Comparison of ENCODE assay signal across 7 cellular contexts in genomic region chr19:36032251-36033104, GRCh38. TPM values are rescaled to one million over a fixed set of nuclear protein-coding genes. Genes with fewer than 3 reads are reported as not detected.
DNase-seq lines count a peak whose midpoint lies in the region; ATAC-seq, FAIRE-seq and TF ChIP-seq lines count a peak whose summit lies in the region.

Gene CLIP3, minus strand, starts transcription at chr19:36032873. Its CDS starts 516 bp downstream, at chr19:36032357.

- TF ChIP-seq CTCF in Panc1 (IDR thresholded peaks at IDR 0.05) (no peak), body of pancreas (IDR thresholded peaks at IDR 0.05) (no peak)

- no peak for FAIRE-seq in GM19239 (lab: Jason Lieb, UNC)
- FAIRE-seq in RCC 7860 (lab: Jason Lieb, UNC), result no peak

- ATAC-seq in Panc1 (no peak), body of pancreas (peak; percentile 39)

- POLR2A ChIA-PET in Panc1 (lab: Charles Lee), result no interaction called here

- WGBS in body of pancreas, 2 donors, result 2 to 4% methylated on average over 28 to 48 of the region's 51 CpGs
- no CpG with 5 or more reads among the region's 51 CpGs for WGBS in iPS DF 6.9 (ENCODE audit: insufficient coverage, insufficient read length)

- no peak for TF ChIP-seq POLR2A in body of pancreas (IDR thresholded peaks at IDR 0.05)

- H3K9me3 ChIP-seq in Panc1 (ENCODE audit: control insufficient read depth, insufficient read depth, low read depth, low read length), result no peaks in the 10 kb centered on the region
- H3K9me3 ChIP-seq in body of pancreas, result no peaks in the 10 kb centered on the region
- no peaks in the 10 kb centered on the region for H3K9me3 ChIP-seq in iPS DF 6.9 (ENCODE audit: control insufficient read depth, insufficient read depth, low read length)

- H3K27ac ChIP-seq in Panc1 (ENCODE audit: low read length) (no peak within 1 kb of the TSS), body of pancreas (peak within 1 kb of the TSS in 1 of 4 donors; percentile 12), iPS DF 6.9 (ENCODE audit: low read length) (no peak within 1 kb of the TSS)

- H3K36me3 ChIP-seq in Panc1 (ENCODE audit: control insufficient read depth, insufficient read depth, low read length) (no peaks in the 10 kb centered on the region), body of pancreas (replicated peaks in 1 of 2; ENCODE audit: insufficient read depth in 1 of 2, low read depth in 2 of 2) (no peaks in the 10 kb centered on the region), iPS DF 6.9 (ENCODE audit: control insufficient read depth, insufficient read depth, low read length) (no peaks in the 10 kb centered on the region)

- peak within 1 kb of the TSS; percentile 32 to 38 for H3K4me3 ChIP-seq in Panc1 (ENCODE audit: low read depth in 2 of 2, low read length in 2 of 2)
- H3K4me3 ChIP-seq in body of pancreas, result no peak within 1 kb of the TSS
- peak within 1 kb of the TSS; percentile 86; the same call in 1 of the 2 replicates for H3K4me3 ChIP-seq in iPS DF 6.9 (ENCODE audit: low read length)

- BruUV-seq in Panc1 (replicated peaks; lab: Mats Ljungman, UMichigan), result no TSS peak

- in situ Hi-C loops in Panc1 (cut with HindIII; ENCODE audit: low pct_unique_long_range_greater_than_20kb, low sequenced_read_pairs), result no loop called here

- DNase-seq in GM19239 (ENCODE audit: insufficient read length, low spot score) (peak; percentile 66), Panc1 (ENCODE audit: low read depth, low spot score) (no peak), body of pancreas (peak in 2 of 4 donors; percentile 41 to 42), iPS DF 6.9 (ENCODE audit: low read depth, low spot score) (no peak), renal cortical epithelial cell (ENCODE audit: low read depth) (no peak), RCC 7860 (ENCODE audit: low spot score) (no peak), NOMO-1 treated with DMSO at 0.1 percent for 48 hours (lab: John Stamatoyannopoulos, UW; ENCODE audit: unreplicated experiment) (no peak)

- H3K27me3 ChIP-seq in Panc1 (ENCODE audit: control insufficient read depth, insufficient read depth, low read length), result no peaks in the 10 kb centered on the region
- H3K27me3 ChIP-seq in body of pancreas, result peaks cover 0 to 6% of the 10 kb centered on the region in 2 donors
- no peaks in the 10 kb centered on the region for H3K27me3 ChIP-seq in iPS DF 6.9 (ENCODE audit: control insufficient read depth, insufficient read depth, low read length)

- intact Hi-C loops in Panc1 (cut with micrococcal nuclease; ENCODE audit: unreplicated experiment), result no loop called here
- intact Hi-C loops in body of pancreas (cut with DNase I), result no loop called here

- CTCF ChIA-PET in Panc1 (lab: Charles Lee), result no interaction called here

- peaks cover 4% of the 10 kb centered on the region; the same call in 1 of the 2 replicates for H3K4me1 ChIP-seq in Panc1 (ENCODE audit: control insufficient read depth, insufficient read depth, low read length)
- peaks cover 7% of the 10 kb centered on the region for H3K4me1 ChIP-seq in body of pancreas
- no peaks in the 10 kb centered on the region for H3K4me1 ChIP-seq in iPS DF 6.9 (ENCODE audit: control insufficient read depth, insufficient read depth, low read length)

RNA-seq across cellular contexts. Expression of gene CLIP3, which starts in this region (rescaled TPM):
- 4.7 TPM for total RNA-seq in Panc1 (2021; ENCODE audit: unreplicated experiment)
- 10.6 TPM for polyA plus RNA-seq in Panc1 (2012; ENCODE audit: insufficient read length)
- total RNA-seq in body of pancreas, result 1 to 10 TPM; 3.3 to 4.9 TPM
- total RNA-seq in renal cortical epithelial cell, result 1.2 and 15.2 TPM in 2 replicates

Comparison
In these comparisons a context has a peak if more than half of its experiments do, and no peak if none do; other contexts are left out.
1. H3K4me3 ChIP-seq: peak in Panc1 (2 of 2) and iPS DF 6.9 (single experiment); none in body of pancreas (0 of 2).